8 cellular contexts compared by ENCODE assay signal in genomic region chr22:30262917-30263741, GRCh38. TPM values are rescaled to one million over a fixed set of nuclear protein-coding genes. Genes with fewer than 3 reads are reported as not detected.
DNase-seq lines count a peak whose midpoint lies in the region; ATAC-seq and TF ChIP-seq lines count a peak whose summit lies in the region.

No MANE protein-coding gene starts in this region.

- H3K9me3 ChIP-seq in upper lobe of right lung = no peaks in the 10 kb centered on the region

- ATAC-seq in upper lobe of right lung (peak; percentile 44), GM19455 (IDR thresholded peaks at IDR 0.05; ENCODE audit: unreplicated experiment) (no peak)

- H3K4me3 ChIP-seq in upper lobe of right lung = peak overlapping the region; percentile 17

- H3K4me1 ChIP-seq in upper lobe of right lung = peaks cover 3% of the 10 kb centered on the region

- H3K9me3 Mint-ChIP-seq in CD14-positive monocyte = peaks cover 0 to 1% (median 0%) of the 10 kb centered on the region in 7 donors

- peaks cover 73% of the 10 kb centered on the region for H3K4me1 Mint-ChIP-seq in CD14-positive monocyte

- TF ChIP-seq CTCF in CD14-positive monocyte (IDR thresholded peaks at IDR 0.05) (peak; percentile 100), upper lobe of right lung (IDR thresholded peaks at IDR 0.05) (peak; percentile 99)

- peak overlapping the region; percentile 76 to 99 (median 99) for H3K27ac Mint-ChIP-seq in CD14-positive monocyte

- peaks cover 12 to 16% (median 12%) of the 10 kb centered on the region in 3 donors for H3K27me3 Mint-ChIP-seq in CD14-positive monocyte (ENCODE audit: low read depth in 3 of 3)

- intact Hi-C loops in CD14-positive monocyte (cut with micrococcal nuclease) (loop anchor here (1.0 to 2.0 kb wide), 3 partner anchors 10 to 66 kb away; no protein-coding TSS in a partner anchor), upper lobe of right lung (cut with DNase I) (no loop called here)

- peak overlapping the region; percentile 78 to 94 for H3K4me3 Mint-ChIP-seq in CD14-positive monocyte

- H3K27ac ChIP-seq in upper lobe of right lung = no peak overlapping the region

- H3K36me3 ChIP-seq in upper lobe of right lung = no peaks in the 10 kb centered on the region

- no peaks in the 10 kb centered on the region for H3K27me3 ChIP-seq in upper lobe of right lung

- peak; percentile 99 for DNase-seq in CD14-positive monocyte (ENCODE audit: low spot score)
- DNase-seq in HUDEP-2 (lab: John Stamatoyannopoulos, UW; ENCODE audit: unreplicated experiment in 76 of 76) = peak in 67 of 76 experiments; percentile 16 to 82 (median 64)
- DNase-seq in SHP77 treated with DMSO at 0.1 percent for 48 hours (lab: John Stamatoyannopoulos, UW) = peak; percentile 56
- peak; percentile 76 for DNase-seq in activated gamma-delta T cell treated with anti-CD3 and anti-CD28 coated beads, Interleukin-2, amount 50 U/mL, for 16 hours (ENCODE audit: low read depth)
- DNase-seq in glomerular visceral epithelial cell (ENCODE audit: extremely low spot score) = peak; percentile 74
- DNase-seq in pons (ENCODE audit: low spot score) = peak; percentile 53
- DNase-seq in upper lobe of right lung = peak; percentile 84

- H3K36me3 Mint-ChIP-seq in CD14-positive monocyte = peaks cover 9 to 17% of the 10 kb centered on the region in 2 donors

RNA-seq across cellular contexts. Expression of gene OSM, which starts 3.5 kb away (rescaled TPM):
- 100 to 1,000 TPM in 1 of 2 donors, 10 to 100 TPM in 1; 48.0 to 146 TPM for polyA plus RNA-seq in CD14-positive monocyte
- 1.6 TPM for total RNA-seq in upper lobe of right lung

RNA-seq across cellular contexts. Expression of gene LIF, which starts 16.6 kb away (rescaled TPM):
- not detected for polyA plus RNA-seq in CD14-positive monocyte
- total RNA-seq in upper lobe of right lung = 6.9 TPM

RNA-seq across cellular contexts. Expression of gene CASTOR1, which starts 26.2 kb away (rescaled TPM):
- 1 to 10 TPM; 6.4 to 6.5 TPM for polyA plus RNA-seq in CD14-positive monocyte
- 15.9 TPM for total RNA-seq in upper lobe of right lung
